Comparison of ENCODE assay signal across 10 cellular contexts in genomic region chr18:23357992-23358594, GRCh38.
A peak's percentile ranks its signal among the peaks of the same experiment; 100 is the strongest.
DNase-seq lines count a peak whose midpoint lies in the region; ATAC-seq and TF ChIP-seq lines count a peak whose summit lies in the region.
"Had no signal": no experiment of that assay in that cellular context is flagged by ENCODE, and none has a peak within 500 bp of the region (broad histone marks: within the 10 kb centered on the region; RNA-seq: fewer than 3 reads in every experiment).

No MANE protein-coding gene starts in this region.

- 18 to 27% (median 21%) methylated on average over 13 of the region's 13 CpGs for WGBS in heart left ventricle, 4 donors

- H3K27ac Mint-ChIP-seq in activated T-helper 1 cell treated with anti-CD3 and anti-CD28 coated beads, Interleukin-12 subunit alpha, Interleukin-12 subunit beta, Interleukin-2, Interleukin-4 antibody, amounts not matched to agents 30 ng/mL and 10 ng/mL and 1 ng/mL, durations not matched to agents 14 hours and 24 hours and 36 hours, result peak overlapping the region; percentile 4
- no peak overlapping the region for H3K27ac Mint-ChIP-seq in CD8-positive, alpha-beta T cell

- no peaks in the 10 kb centered on the region for H3K27me3 ChIP-seq in BLaER1 treated with 17β-estradiol and CSF1 and Interleukin-3, amounts not matched to agents 10 nM and 100 nM
- no peaks in the 10 kb centered on the region for H3K27me3 ChIP-seq in heart left ventricle
- no peaks in the 10 kb centered on the region for H3K27me3 ChIP-seq in parathyroid adenoma (ENCODE audit: control insufficient read depth, insufficient read depth, low read length)
- H3K27me3 ChIP-seq in CD8-positive, alpha-beta T cell (ENCODE audit: insufficient read depth, low read length), result no peaks in the 10 kb centered on the region
- H3K27me3 ChIP-seq: SJSA1 had no signal

- peak overlapping the region in 9 of 11 experiments; percentile 37 to 71 (median 61); a peak in 17 of 22 replicates for H3K27ac ChIP-seq in BLaER1 treated with 17β-estradiol and CSF1 and Interleukin-3, amounts not matched to agents 10 nM and 100 nM
- H3K27ac ChIP-seq in heart left ventricle, result peak overlapping the region; percentile 39 to 87 (median 67)
- H3K27ac ChIP-seq in parathyroid adenoma, result peak overlapping the region; percentile 19
- H3K27ac ChIP-seq in CD8-positive, alpha-beta T cell (ENCODE audit: low read depth, low read length), result no peak overlapping the region
- H3K27ac ChIP-seq: C4-2B, SJSA1 had no signal

- intact Hi-C loops in activated T-helper 1 cell treated with anti-CD3 and anti-CD28 coated beads, Interleukin-12 subunit alpha, Interleukin-12 subunit beta, Interleukin-2, Interleukin-4 antibody, amounts not matched to agents 30 ng/mL and 10 ng/mL and 1 ng/mL, durations not matched to agents 14 hours and 24 hours and 36 hours (cut with micrococcal nuclease), result loop anchor here (1.0 to 5.0 kb wide), 5 partner anchors 49 to 425 kb away; partner anchors contain the start of gene RBBP8
- intact Hi-C loops in heart left ventricle (cut with DNase I), result loop anchor here (1.0 to 10.0 kb wide), 11 partner anchors 81 to 426 kb away; partner anchors contain the start of genes CABLES1 (in 1 of the 10) and RBBP8 (in 1 of the 10)
- intact Hi-C loops in CD8-positive, alpha-beta T cell (cut with DNase I, micrococcal nuclease), result loop anchor here (1.0 to 5.0 kb wide), 3 partner anchors 144 to 428 kb away; partner anchors contain the start of genes RBBP8 (in 1 of the 2) and RMC1 (in 1 of the 2)

- H3K4me3 Mint-ChIP-seq in activated T-helper 1 cell treated with anti-CD3 and anti-CD28 coated beads, Interleukin-12 subunit alpha, Interleukin-12 subunit beta, Interleukin-2, Interleukin-4 antibody, amounts not matched to agents 30 ng/mL and 10 ng/mL and 1 ng/mL, durations not matched to agents 14 hours and 24 hours and 36 hours, result no peak overlapping the region
- no peak overlapping the region for H3K4me3 Mint-ChIP-seq in CD8-positive, alpha-beta T cell

- peaks cover 0 to 42% (median 15%) of the 10 kb centered on the region in 11 experiments; a peak in 14 of 22 replicates for H3K36me3 ChIP-seq in BLaER1 treated with 17β-estradiol and CSF1 and Interleukin-3, amounts not matched to agents 10 nM and 100 nM
- H3K36me3 ChIP-seq in heart left ventricle (no peaks in the 10 kb centered on the region), parathyroid adenoma (ENCODE audit: control insufficient read depth, insufficient read depth, low read length) (no peaks in the 10 kb centered on the region)
- H3K36me3 ChIP-seq in CD8-positive, alpha-beta T cell (ENCODE audit: insufficient read depth, low read length), result no peaks in the 10 kb centered on the region
- H3K36me3 ChIP-seq: SJSA1 had no signal

- no peak overlapping the region for H2AFZ ChIP-seq in parathyroid adenoma

- H4K20me1 ChIP-seq in BLaER1 treated with 17β-estradiol and CSF1 and Interleukin-3, amounts not matched to agents 10 nM and 100 nM, result no peaks in the 10 kb centered on the region

- H3K9ac ChIP-seq in BLaER1 treated with 17β-estradiol and CSF1 and Interleukin-3, amounts not matched to agents 10 nM and 100 nM, result peak overlapping the region in 6 of 11 experiments; percentile 10 to 56 (median 34); a peak in 8 of 22 replicates
- no peak overlapping the region for H3K9ac ChIP-seq in parathyroid adenoma

- POLR2A ChIA-PET in CD8-positive, alpha-beta T cell (lab: Charles Lee), result interaction anchor here (0.6 to 0.7 kb wide), 2 partner anchors 25 to 40 kb away, joined by 3 read pairs; no protein-coding TSS in a partner anchor

- peaks cover 12 to 34% (median 23%) of the 10 kb centered on the region in 10 experiments for H3K4me1 ChIP-seq in BLaER1 treated with 17β-estradiol and CSF1 and Interleukin-3, amounts not matched to agents 10 nM and 100 nM
- H3K4me1 ChIP-seq in heart left ventricle, result peaks cover 0 to 33% (median 22%) of the 10 kb centered on the region in 12 donors
- no peaks in the 10 kb centered on the region for H3K4me1 ChIP-seq in parathyroid adenoma
- peaks cover 5% of the 10 kb centered on the region for H3K4me1 ChIP-seq in CD8-positive, alpha-beta T cell (ENCODE audit: insufficient read depth, low read length)

- peaks cover 9% of the 10 kb centered on the region for H3K36me3 Mint-ChIP-seq in activated T-helper 1 cell treated with anti-CD3 and anti-CD28 coated beads, Interleukin-12 subunit alpha, Interleukin-12 subunit beta, Interleukin-2, Interleukin-4 antibody, amounts not matched to agents 30 ng/mL and 10 ng/mL and 1 ng/mL, durations not matched to agents 14 hours and 24 hours and 36 hours (ENCODE audit: low read depth)
- H3K36me3 Mint-ChIP-seq in CD8-positive, alpha-beta T cell, result peaks cover 8% of the 10 kb centered on the region

- TF ChIP-seq CTCF in heart left ventricle (IDR thresholded peaks at IDR 0.05) (no peak), parathyroid adenoma (IDR thresholded peaks at IDR 0.05) (no peak)
- TF ChIP-seq CTCF in CD8-positive, alpha-beta T cell (IDR thresholded peaks at IDR 0.05), result no peak

- no peaks in the 10 kb centered on the region for H3K9me3 Mint-ChIP-seq in activated T-helper 1 cell treated with anti-CD3 and anti-CD28 coated beads, Interleukin-12 subunit alpha, Interleukin-12 subunit beta, Interleukin-2, Interleukin-4 antibody, amounts not matched to agents 30 ng/mL and 10 ng/mL and 1 ng/mL, durations not matched to agents 14 hours and 24 hours and 36 hours
- no peaks in the 10 kb centered on the region for H3K9me3 Mint-ChIP-seq in CD8-positive, alpha-beta T cell

- H3K9me3 ChIP-seq in BLaER1 treated with 17β-estradiol and CSF1 and Interleukin-3, amounts not matched to agents 10 nM and 100 nM (replicated peaks in 1 of 11), result peaks cover 0 to 7% (median 0%) of the 10 kb centered on the region in 11 experiments; a peak in 3 of 22 replicates
- H3K9me3 ChIP-seq in heart left ventricle (no peaks in the 10 kb centered on the region), parathyroid adenoma (ENCODE audit: control insufficient read depth, low read length) (no peaks in the 10 kb centered on the region)
- H3K9me3 ChIP-seq in CD8-positive, alpha-beta T cell (ENCODE audit: low read length), result no peaks in the 10 kb centered on the region
- H3K9me3 ChIP-seq: SJSA1 had no signal

- H3K4me2 ChIP-seq in BLaER1 treated with 17β-estradiol and CSF1 and Interleukin-3, amounts not matched to agents 10 nM and 100 nM, result peak overlapping the region; percentile 63 to 91 (median 79)
- no peak overlapping the region for H3K4me2 ChIP-seq in parathyroid adenoma (ENCODE audit: low read length)

- DNase-seq in activated T-helper 1 cell treated with anti-CD3 and anti-CD28 coated beads, Interleukin-12 subunit alpha, Interleukin-12 subunit beta, Interleukin-2, Interleukin-4 antibody, amounts not matched to agents 30 ng/mL and 10 ng/mL and 1 ng/mL, durations not matched to agents 14 hours and 24 hours and 36 hours (ENCODE audit: low spot score), result no peak
- DNase-seq in heart left ventricle (peak; percentile 64 to 84 (median 72)), AG08395 (ENCODE audit: low spot score) (no peak)
- no peak for DNase-seq in CD8-positive, alpha-beta T cell

- ATAC-seq in heart left ventricle (peak; percentile 75 to 86 (median 82)), GM18870 (IDR thresholded peaks at IDR 0.05; ENCODE audit: unreplicated experiment) (no peak), HG03457 (IDR thresholded peaks at IDR 0.05; ENCODE audit: unreplicated experiment) (no peak)
- no peak for ATAC-seq in CD8-positive, alpha-beta T cell

- peaks cover 21% of the 10 kb centered on the region for H3K4me1 Mint-ChIP-seq in activated T-helper 1 cell treated with anti-CD3 and anti-CD28 coated beads, Interleukin-12 subunit alpha, Interleukin-12 subunit beta, Interleukin-2, Interleukin-4 antibody, amounts not matched to agents 30 ng/mL and 10 ng/mL and 1 ng/mL, durations not matched to agents 14 hours and 24 hours and 36 hours (ENCODE audit: low read depth)
- peaks cover 17% of the 10 kb centered on the region for H3K4me1 Mint-ChIP-seq in CD8-positive, alpha-beta T cell (ENCODE audit: low read depth)

- 0 out of 20 replicates have a peak overlapping the region, but pooled peaks of 1 of the 10 experiments have one; percentile 8 for H3K4me3 ChIP-seq in BLaER1 treated with 17β-estradiol and CSF1 and Interleukin-3, amounts not matched to agents 10 nM and 100 nM
- H3K4me3 ChIP-seq in heart left ventricle, result peak overlapping the region in 10 of 12 donors; percentile 14 to 47 (median 25)
- no peak overlapping the region for H3K4me3 ChIP-seq in parathyroid adenoma (ENCODE audit: low read depth, low read length)
- no peak overlapping the region for H3K4me3 ChIP-seq in CD8-positive, alpha-beta T cell (ENCODE audit: low read depth, low read length)
- H3K4me3 ChIP-seq: SJSA1 had no signal

- TF ChIP-seq POLR2A in heart left ventricle (IDR thresholded peaks at IDR 0.05), result no peak

- CTCF ChIA-PET in CD8-positive, alpha-beta T cell (lab: Charles Lee), result interaction anchor here (0.9 to 3.1 kb wide), 6 partner anchors 58 to 425 kb away, joined by 3 to 28 read pairs (median 4); partner anchors contain the start of gene RBBP8

- no peaks in the 10 kb centered on the region for H3K79me2 ChIP-seq in parathyroid adenoma

- peaks cover 2% of the 10 kb centered on the region for H3K27me3 Mint-ChIP-seq in activated T-helper 1 cell treated with anti-CD3 and anti-CD28 coated beads, Interleukin-12 subunit alpha, Interleukin-12 subunit beta, Interleukin-2, Interleukin-4 antibody, amounts not matched to agents 30 ng/mL and 10 ng/mL and 1 ng/mL, durations not matched to agents 14 hours and 24 hours and 36 hours (ENCODE audit: insufficient read depth)
- no peaks in the 10 kb centered on the region for H3K27me3 Mint-ChIP-seq in CD8-positive, alpha-beta T cell (ENCODE audit: low read depth)

Comparison
In these comparisons a context has a peak if more than half of its experiments do, and no peak if none do; other contexts are left out.
1. H3K4me3 ChIP-seq: peak in heart left ventricle (10 of 12); none in parathyroid adenoma (single experiment) and CD8-positive, alpha-beta T cell (single experiment).
2. DNase-seq: peak in heart left ventricle (5 of 5); none in activated T-helper 1 cell treated with anti-CD3 and anti-CD28 coated beads, Interleukin-12 subunit alpha, Interleukin-12 subunit beta, Interleukin-2, Interleukin-4 antibody, amounts not matched to agents 30 ng/mL and 10 ng/mL and 1 ng/mL, durations not matched to agents 14 hours and 24 hours and 36 hours (single experiment), AG08395 (single experiment) and CD8-positive, alpha-beta T cell (0 of 7).
3. ATAC-seq: peak in heart left ventricle (4 of 4); none in CD8-positive, alpha-beta T cell (single experiment), GM18870 (single experiment) and HG03457 (single experiment).